In the genomic region with DNA sequence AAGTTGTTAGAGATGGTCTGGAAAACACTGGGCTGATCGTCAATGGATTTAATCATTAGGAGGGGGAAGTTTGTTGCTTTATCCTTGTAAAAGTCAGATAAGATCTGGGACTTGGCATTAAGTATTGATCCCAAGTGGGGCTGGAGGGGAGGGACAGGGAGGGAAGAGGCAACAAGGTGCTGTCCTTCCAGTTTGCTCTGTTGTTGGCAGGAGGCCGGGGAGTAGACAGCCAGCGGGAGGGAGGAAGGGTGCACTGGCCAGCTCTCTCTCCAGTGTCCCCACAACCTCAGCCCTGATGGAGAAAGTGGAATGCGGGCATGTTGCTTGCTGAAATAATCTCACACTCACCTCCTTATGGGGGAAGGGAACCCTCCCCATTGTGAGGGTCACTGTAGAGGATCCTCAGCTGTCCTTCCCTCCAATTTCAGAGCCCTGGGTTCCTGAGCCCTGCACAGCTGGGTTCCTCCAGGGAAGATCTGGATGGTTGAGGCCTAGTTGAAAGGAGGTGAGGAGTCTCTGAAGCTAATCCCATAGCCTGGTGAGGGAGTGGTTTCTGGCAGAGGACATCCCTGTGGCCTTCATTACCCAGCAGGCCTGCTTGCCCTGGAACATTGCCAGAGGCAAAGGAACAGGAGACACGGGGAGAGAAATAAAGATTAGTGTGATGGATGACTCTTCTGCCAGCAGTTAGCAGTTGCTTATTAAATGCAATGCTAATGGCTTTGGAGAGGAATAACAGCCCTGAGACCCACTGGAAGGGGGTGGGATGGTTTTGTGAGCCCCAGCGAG, we compare ENCODE assay signal across 8 cellular contexts.
DNase-seq lines count a peak whose midpoint lies in the region; ATAC-seq and TF ChIP-seq lines count a peak whose summit lies in the region.
"Had no signal": no experiment of that assay in that cellular context is flagged by ENCODE, and none has a peak within 500 bp of the region (broad histone marks: within the 10 kb centered on the region; RNA-seq: fewer than 3 reads in every experiment).

No MANE protein-coding gene starts in this region.

- H3K27ac Mint-ChIP-seq in activated T-helper 1 cell treated with anti-CD3 and anti-CD28 coated beads, Interleukin-12 subunit alpha, Interleukin-12 subunit beta, Interleukin-2, Interleukin-4 antibody, amounts not matched to agents 30 ng/mL and 10 ng/mL and 1 ng/mL, durations not matched to agents 14 hours and 24 hours and 36 hours, result peak overlapping the region; percentile 65

- H3K18ac ChIP-seq in neuronal stem cell (ENCODE audit: low read length), result peak overlapping the region; percentile 89

- H3K14ac ChIP-seq in neuronal stem cell (ENCODE audit: low read length), result no peak overlapping the region

- TF ChIP-seq POLR2A in HCT116 (IDR thresholded peaks at IDR 0.05; ENCODE audit: borderline replicate concordance, extremely low read depth, insufficient read depth, insufficient read length), result no peak

- H3K27ac ChIP-seq in HCT116 (ENCODE audit: low read depth, low read length) (no peak overlapping the region), neuronal stem cell (replicated peaks; ENCODE audit: low read length) (no peak overlapping the region), foreskin keratinocyte (no peak overlapping the region)
- H3K27ac ChIP-seq: uterus had no signal

- no peak overlapping the region for H2BK120ac ChIP-seq in neuronal stem cell (ENCODE audit: low read depth, low read length)

- H3K4me1 Mint-ChIP-seq in activated T-helper 1 cell treated with anti-CD3 and anti-CD28 coated beads, Interleukin-12 subunit alpha, Interleukin-12 subunit beta, Interleukin-2, Interleukin-4 antibody, amounts not matched to agents 30 ng/mL and 10 ng/mL and 1 ng/mL, durations not matched to agents 14 hours and 24 hours and 36 hours (ENCODE audit: low read depth), result peaks cover 51% of the 10 kb centered on the region

- H2BK5ac ChIP-seq in neuronal stem cell (ENCODE audit: low read length), result no peak overlapping the region

- H2BK12ac ChIP-seq in neuronal stem cell (ENCODE audit: low read length), result no peak overlapping the region

- no peak overlapping the region for H2BK15ac ChIP-seq in neuronal stem cell (ENCODE audit: low read length)

- H3K4me3 ChIP-seq in HCT116 (replicated peaks in 1 of 2; ENCODE audit: low read depth in 1 of 2, low read length in 2 of 2), result no peak overlapping the region
- H3K4me3 ChIP-seq in neuronal stem cell (ENCODE audit: low read length in 2 of 2), result no peak overlapping the region
- H3K4me3 ChIP-seq: uterus had no signal

- CTCF ChIA-PET in HCT116 (lab: Charles Lee), result no interaction called here

- DNase-seq in HCT116 (ENCODE audit: low read depth, low spot score), result no peak
- peak; percentile 88 for DNase-seq in NCI-H2029 (lab: John Stamatoyannopoulos, UW)
- DNase-seq in activated T-helper 1 cell treated with anti-CD3 and anti-CD28 coated beads, Interleukin-12 subunit alpha, Interleukin-12 subunit beta, Interleukin-2, Interleukin-4 antibody, amounts not matched to agents 30 ng/mL and 10 ng/mL and 1 ng/mL, durations not matched to agents 14 hours and 24 hours and 36 hours (ENCODE audit: low spot score), result no peak
- no peak for DNase-seq in neuronal stem cell (ENCODE audit: low spot score)
- no peak for DNase-seq in medulla oblongata (ENCODE audit: extremely low spot score)
- DNase-seq in foreskin keratinocyte, result no peak
- DNase-seq: uterus had no signal

- H4K8ac ChIP-seq in neuronal stem cell (ENCODE audit: low read depth, low read length), result peak overlapping the region; percentile 33

- H3K36me3 ChIP-seq in HCT116 (ENCODE audit: control insufficient read depth in 1 of 2, insufficient read depth in 2 of 2, low read length in 2 of 2), result no peaks in the 10 kb centered on the region
- H3K36me3 ChIP-seq in neuronal stem cell (replicated peaks in 1 of 2; ENCODE audit: control insufficient read depth in 2 of 2, insufficient read depth in 2 of 2, low read length in 2 of 2), result peaks cover 4 to 31% of the 10 kb centered on the region in 2 donors
- H3K36me3 ChIP-seq: uterus had no signal

- TF ChIP-seq CTCF in HCT116 (IDR thresholded peaks at IDR 0.05 in 2 of 3, conservative IDR thresholded peaks at IDR 0.05 in 1 of 3; ENCODE audit: borderline replicate concordance in 1 of 3, insufficient read depth in 1 of 3, low read depth in 2 of 3, low read length in 2 of 3) (no peak), foreskin keratinocyte (conservative IDR thresholded peaks at IDR 0.05) (no peak)

- peaks cover 6% of the 10 kb centered on the region for H3K79me1 ChIP-seq in neuronal stem cell (ENCODE audit: low read depth, low read length)

- H3K27me3 ChIP-seq in HCT116 (ENCODE audit: insufficient read depth, low read length) (no peaks in the 10 kb centered on the region), neuronal stem cell (ENCODE audit: control insufficient read depth in 3 of 3, insufficient read depth in 3 of 3, low read depth in 1 of 3, low read length in 3 of 3) (no peaks in the 10 kb centered on the region), foreskin keratinocyte (no peaks in the 10 kb centered on the region)
- H3K27me3 ChIP-seq: uterus had no signal

- POLR2A ChIA-PET in HCT116 (lab: Charles Lee), result no interaction called here

- H2AFZ ChIP-seq in HCT116 (ENCODE audit: low read depth, low read length, poor library complexity, severe bottlenecking), result no peak overlapping the region
- no peak overlapping the region for H2AFZ ChIP-seq in neuronal stem cell (ENCODE audit: low read length)

- no peak overlapping the region for H3K4me3 Mint-ChIP-seq in activated T-helper 1 cell treated with anti-CD3 and anti-CD28 coated beads, Interleukin-12 subunit alpha, Interleukin-12 subunit beta, Interleukin-2, Interleukin-4 antibody, amounts not matched to agents 30 ng/mL and 10 ng/mL and 1 ng/mL, durations not matched to agents 14 hours and 24 hours and 36 hours

- BruUV-seq in HCT116 (replicated peaks; lab: Mats Ljungman, UMichigan), result no TSS peak

- ATAC-seq in HCT116 (peak; percentile 52), GM19452 (IDR thresholded peaks at IDR 0.05; ENCODE audit: unreplicated experiment) (no peak), foreskin keratinocyte (no peak)

- RAD21 ChIA-PET in HCT116 (lab: Charles Lee; ENCODE audit: low non-redundant PET in 1 of 2, low total read pairs in 2 of 2, uncharacterized antibody in 2 of 2, unreplicated experiment in 2 of 2), result no interaction called here

- H3K4me1 ChIP-seq in HCT116 (ENCODE audit: control insufficient read depth in 1 of 2, insufficient read depth in 2 of 2, low read length in 2 of 2) (peaks cover 4 to 8% of the 10 kb centered on the region in 2 experiments; a peak in 3 of 4 replicates), neuronal stem cell (ENCODE audit: control insufficient read depth in 2 of 2, insufficient read depth in 1 of 2, low read depth in 1 of 2, low read length in 2 of 2) (peaks cover 41 to 52% of the 10 kb centered on the region in 2 donors), foreskin keratinocyte (no peaks in the 10 kb centered on the region)

- H3K4me2 ChIP-seq in HCT116 (ENCODE audit: low read length), result 0 out of 2 replicates have a peak overlapping the region, but pooled peaks have one; percentile 0
- no peak overlapping the region for H3K4me2 ChIP-seq in neuronal stem cell (ENCODE audit: insufficient read depth, low read length, poor library complexity, severe bottlenecking)

- H4K91ac ChIP-seq in neuronal stem cell (ENCODE audit: low read depth, low read length, poor library complexity), result peak overlapping the region; percentile 28

- WGBS in neuronal stem cell (ENCODE audit: extremely low coverage in 2 of 2, insufficient read length in 2 of 2, insufficient replicate concordance in 1 of 2), 2 donors, result no CpG with 5 or more reads among the region's 6 CpGs

- no peak overlapping the region for H3K4ac ChIP-seq in neuronal stem cell (ENCODE audit: low read length)

- H3K9me3 Mint-ChIP-seq in activated T-helper 1 cell treated with anti-CD3 and anti-CD28 coated beads, Interleukin-12 subunit alpha, Interleukin-12 subunit beta, Interleukin-2, Interleukin-4 antibody, amounts not matched to agents 30 ng/mL and 10 ng/mL and 1 ng/mL, durations not matched to agents 14 hours and 24 hours and 36 hours, result no peaks in the 10 kb centered on the region

- no peaks in the 10 kb centered on the region for H3K9me3 ChIP-seq in HCT116 (ENCODE audit: control insufficient read depth in 1 of 2, insufficient read depth in 1 of 2, low read depth in 1 of 2, low read length in 2 of 2)
- H3K9me3 ChIP-seq in neuronal stem cell (replicated peaks in 1 of 2; ENCODE audit: control insufficient read depth in 2 of 2, insufficient read depth in 1 of 2, low read depth in 1 of 2, low read length in 2 of 2), result no peaks in the 10 kb centered on the region
- H3K9me3 ChIP-seq: uterus had no signal

- peak overlapping the region; percentile 96 for H2AK5ac ChIP-seq in neuronal stem cell (ENCODE audit: low read depth, low read length)

- H3K9ac ChIP-seq in HCT116 (ENCODE audit: low read length), result no peak overlapping the region
- peak overlapping the region; percentile 36 for H3K9ac ChIP-seq in neuronal stem cell (ENCODE audit: low read depth, low read length, poor library complexity)

- intact Hi-C loops in HCT116 (cut with micrococcal nuclease), result no loop called here
- intact Hi-C loops in activated T-helper 1 cell treated with anti-CD3 and anti-CD28 coated beads, Interleukin-12 subunit alpha, Interleukin-12 subunit beta, Interleukin-2, Interleukin-4 antibody, amounts not matched to agents 30 ng/mL and 10 ng/mL and 1 ng/mL, durations not matched to agents 14 hours and 24 hours and 36 hours (cut with micrococcal nuclease), result no loop called here

- no peaks in the 10 kb centered on the region for H3K79me2 ChIP-seq in HCT116 (ENCODE audit: insufficient read depth, low read length)

- no peaks in the 10 kb centered on the region for H3K9me2 ChIP-seq in HCT116 (ENCODE audit: insufficient read depth)

- TF ChIP-seq RAD21 in HCT116 (IDR thresholded peaks at IDR 0.05; ENCODE audit: low read depth), result no peak

- no peaks in the 10 kb centered on the region for H3K27me3 Mint-ChIP-seq in activated T-helper 1 cell treated with anti-CD3 and anti-CD28 coated beads, Interleukin-12 subunit alpha, Interleukin-12 subunit beta, Interleukin-2, Interleukin-4 antibody, amounts not matched to agents 30 ng/mL and 10 ng/mL and 1 ng/mL, durations not matched to agents 14 hours and 24 hours and 36 hours (ENCODE audit: insufficient read depth)

- H3K23ac ChIP-seq in neuronal stem cell (ENCODE audit: low read depth, low read length, poor library complexity), result no peak overlapping the region

- peaks cover 14% of the 10 kb centered on the region for H3K36me3 Mint-ChIP-seq in activated T-helper 1 cell treated with anti-CD3 and anti-CD28 coated beads, Interleukin-12 subunit alpha, Interleukin-12 subunit beta, Interleukin-2, Interleukin-4 antibody, amounts not matched to agents 30 ng/mL and 10 ng/mL and 1 ng/mL, durations not matched to agents 14 hours and 24 hours and 36 hours (ENCODE audit: low read depth)

- no peaks in the 10 kb centered on the region for H4K20me1 ChIP-seq in HCT116 (ENCODE audit: insufficient read depth)

TF ChIP-seq in HCT116, 20 proteins besides CTCF, POLR2A, EP300 and RAD21 (continues in another document):
- no peak for TF ChIP-seq CEBPB (IDR thresholded peaks at IDR 0.05; ENCODE audit: low read depth)
- no peak for TF ChIP-seq JUND (IDR thresholded peaks at IDR 0.05)
- TF ChIP-seq EZH2 (IDR thresholded peaks at IDR 0.05), result no peak
